In the genomic region with DNA sequence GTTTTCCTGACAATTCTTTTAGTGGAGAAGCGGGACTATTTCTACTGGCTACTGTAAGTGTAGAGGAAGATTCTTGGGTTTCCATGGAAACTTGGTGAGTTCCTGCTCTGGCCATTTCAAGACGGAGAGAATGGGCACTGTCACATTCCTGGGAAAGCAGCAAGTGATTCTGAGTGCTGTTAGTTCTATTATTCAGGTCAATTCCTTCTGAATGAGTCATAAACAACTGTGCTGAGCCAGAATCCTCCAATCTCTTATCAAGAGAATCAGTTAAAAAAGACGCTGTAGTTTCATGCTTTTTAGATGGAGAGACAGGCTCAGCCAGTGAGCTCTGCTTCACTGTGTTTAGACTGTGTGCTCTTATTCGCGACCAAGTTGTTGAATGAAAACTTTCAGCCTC, we compare ENCODE assay signal across 10 cellular contexts. TPM values are rescaled to one million over a fixed set of nuclear protein-coding genes. Genes with fewer than 3 reads are reported as not detected.
DNase-seq lines count a peak whose midpoint lies in the region; ATAC-seq and TF ChIP-seq lines count a peak whose summit lies in the region.
"Had no signal": no experiment of that assay in that cellular context is flagged by ENCODE, and none has a peak within 500 bp of the region (broad histone marks: within the 10 kb centered on the region; RNA-seq: fewer than 3 reads in every experiment).

No MANE protein-coding gene starts in this region.

- no peak for DNase-seq in CD4-positive, CD25-positive, alpha-beta regulatory T cell
- DNase-seq in dedifferentiated amniotic fluid mesenchymal stem cell (ENCODE audit: extremely low spot score) (peak; percentile 83), myocyte (ENCODE audit: low read depth) (peak; percentile 78), T-helper 9 cell (no peak), DMS79 (lab: John Stamatoyannopoulos, UW) (no peak)
- DNase-seq: testis had no signal

- no peak for TF ChIP-seq EP300 in Ishikawa (IDR thresholded peaks at IDR 0.05; ENCODE audit: borderline replicate concordance)

- peaks cover 15 to 60% (median 47%) of the 10 kb centered on the region in 4 donors for H3K4me1 Mint-ChIP-seq in CD4-positive, CD25-positive, alpha-beta regulatory T cell

- no peak for ATAC-seq in CD4-positive, CD25-positive, alpha-beta regulatory T cell (ENCODE audit: low read depth in 2 of 2)
- ATAC-seq in GM18517 (IDR thresholded peaks at IDR 0.05; ENCODE audit: unreplicated experiment) (no peak), HG02678 (IDR thresholded peaks at IDR 0.05; ENCODE audit: unreplicated experiment) (no peak)

- peaks cover 0 to 1% (median 0%) of the 10 kb centered on the region in 7 donors for H3K9me3 Mint-ChIP-seq in CD4-positive, CD25-positive, alpha-beta regulatory T cell

- peaks cover 25% of the 10 kb centered on the region for H3K36me3 Mint-ChIP-seq in CD4-positive, CD25-positive, alpha-beta regulatory T cell

- no peaks in the 10 kb centered on the region for H3K27me3 ChIP-seq in CD4-positive, CD25-positive, alpha-beta regulatory T cell (ENCODE audit: control insufficient read depth, insufficient read depth, low read length)
- H3K27me3 ChIP-seq: neutrophil, testis had no signal

- H3K27ac ChIP-seq in CD4-positive, CD25-positive, alpha-beta regulatory T cell (ENCODE audit: insufficient read depth, low read length, poor library complexity, severe bottlenecking): no peak overlapping the region
- H3K27ac ChIP-seq: neutrophil, testis had no signal

- H3K4me3 Mint-ChIP-seq in CD4-positive, CD25-positive, alpha-beta regulatory T cell: peak overlapping the region in 1 of 4 donors; percentile 19

- no peak overlapping the region for H3K4me3 ChIP-seq in CD4-positive, CD25-positive, alpha-beta regulatory T cell (ENCODE audit: low read depth, low read length)
- H3K4me3 ChIP-seq: testis had no signal

- peak overlapping the region; percentile 13 to 33 (median 32) for H3K27ac Mint-ChIP-seq in CD4-positive, CD25-positive, alpha-beta regulatory T cell

- H3K4me1 ChIP-seq in CD4-positive, CD25-positive, alpha-beta regulatory T cell (ENCODE audit: control insufficient read depth, insufficient read depth, low read length, poor library complexity, severe bottlenecking): peaks cover 8% of the 10 kb centered on the region
- H3K4me1 ChIP-seq: testis had no signal

- TF ChIP-seq RAD21 in Ishikawa (IDR thresholded peaks at IDR 0.05; ENCODE audit: low read depth): no peak

- no peaks in the 10 kb centered on the region for H3K27me3 Mint-ChIP-seq in CD4-positive, CD25-positive, alpha-beta regulatory T cell

- H3K36me3 ChIP-seq in CD4-positive, CD25-positive, alpha-beta regulatory T cell (ENCODE audit: control insufficient read depth, insufficient read depth, low read length): peaks cover 78% of the 10 kb centered on the region

- no peaks in the 10 kb centered on the region for H3K9me3 ChIP-seq in CD4-positive, CD25-positive, alpha-beta regulatory T cell (ENCODE audit: control insufficient read depth in 2 of 2, low read length in 2 of 2)
- H3K9me3 ChIP-seq: neutrophil, testis had no signal

TF ChIP-seq in Ishikawa, 13 proteins besides CTCF, POLR2A, EP300 and RAD21:
- no peak for TF ChIP-seq FOXM1 (IDR thresholded peaks at IDR 0.05; ENCODE audit: borderline replicate concordance, low read depth)
- peak; percentile 83 for TF ChIP-seq TEAD4 (IDR thresholded peaks at IDR 0.05)
TF ChIP-seq in Ishikawa: peak in this region for 1.

RNA-seq across cellular contexts. Expression of a gene that starts 19.6 kb away (rescaled TPM):
- 46.2 TPM for total RNA-seq in CD4-positive, CD25-positive, alpha-beta regulatory T cell
- 10 to 100 TPM; 17.7 to 22.0 (median 18.4) TPM for polyA plus RNA-seq in CD4-positive, CD25-positive, alpha-beta regulatory T cell
- total RNA-seq in myocyte: 19.0 and 23.0 TPM in 2 replicates
- 12.8 TPM for polyA plus RNA-seq in myocyte (2012)

RNA-seq across cellular contexts. Expression of a gene that starts 51.1 kb away (rescaled TPM):
- 6.5 TPM for total RNA-seq in CD4-positive, CD25-positive, alpha-beta regulatory T cell
- polyA plus RNA-seq in CD4-positive, CD25-positive, alpha-beta regulatory T cell: 1 to 10 TPM in 3 of 4 donors, under 1 TPM in 1; 0.62 to 1.3 (median 1.2) TPM
- total RNA-seq in myocyte: 47.0 and 51.7 TPM in 2 replicates
- polyA plus RNA-seq in myocyte (2012): 63.1 TPM

Comparison
In these comparisons a context has a peak if more than half of its experiments do, and no peak if none do; other contexts are left out.
1. DNase-seq: peak in dedifferentiated amniotic fluid mesenchymal stem cell (single experiment) and myocyte (single experiment); none in CD4-positive, CD25-positive, alpha-beta regulatory T cell (0 of 3), T-helper 9 cell (single experiment) and DMS79 (single experiment).